ENCODE assay signal across 1 cellular context in the genomic region with DNA sequence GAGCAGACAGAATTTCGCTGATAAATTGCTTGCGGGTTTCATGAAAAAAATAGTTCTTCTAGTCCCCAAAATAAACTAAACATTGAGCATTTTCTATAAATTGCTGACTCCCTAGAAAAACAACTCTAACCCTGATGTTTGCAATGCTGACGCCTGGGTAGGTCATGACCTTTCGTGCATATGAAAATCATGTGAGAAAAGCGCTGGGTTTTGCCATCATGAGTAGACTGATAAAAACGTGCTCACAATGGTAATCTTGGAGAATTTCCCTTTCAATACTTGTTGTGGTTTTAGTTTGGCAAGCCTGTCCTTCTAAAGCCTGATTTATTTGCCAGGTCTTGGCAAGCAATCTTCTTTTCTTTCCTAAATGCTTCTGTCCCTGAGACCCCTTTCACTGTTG.
TF ChIP-seq lines count a peak whose summit lies in the region.

No MANE protein-coding gene starts in this region.

TF ChIP-seq in endothelial cell of umbilical vein, 7 proteins besides CTCF, POLR2A, EP300 and RAD21:
- no peak for TF ChIP-seq EZH2 (IDR thresholded peaks at IDR 0.05; ENCODE audit: borderline replicate concordance, low read depth, low read length, severe bottlenecking)
- no peak for TF ChIP-seq JUN (IDR thresholded peaks at IDR 0.05; ENCODE audit: borderline replicate concordance, insufficient read depth, insufficient read length, low read depth)
- TF ChIP-seq POLR2AphosphoS5 (IDR thresholded peaks at IDR 0.05; ENCODE audit: insufficient read depth, low read depth, low read length) = no peak
- no peak for TF ChIP-seq GATA2 (IDR thresholded peaks at IDR 0.05; ENCODE audit: insufficient read depth, insufficient read length, low read depth, low read length)
- TF ChIP-seq FOS (IDR thresholded peaks at IDR 0.05; ENCODE audit: borderline replicate concordance, insufficient read depth, low read length) = no peak
- no peak for TF ChIP-seq MYC (IDR thresholded peaks at IDR 0.05; ENCODE audit: low read depth, low read length)
- TF ChIP-seq, protein P1, sequence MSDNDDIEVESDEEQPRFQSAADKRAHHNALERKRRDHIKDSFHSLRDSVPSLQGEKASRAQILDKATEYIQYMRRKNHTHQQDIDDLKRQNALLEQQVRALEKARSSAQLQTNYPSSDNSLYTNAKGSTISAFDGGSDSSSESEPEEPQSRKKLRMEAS (IDR thresholded peaks at IDR 0.05; ENCODE audit: insufficient read depth, insufficient read length) = no peak
